Comparison of ENCODE assay signal across 13 cellular contexts in the genomic region with DNA sequence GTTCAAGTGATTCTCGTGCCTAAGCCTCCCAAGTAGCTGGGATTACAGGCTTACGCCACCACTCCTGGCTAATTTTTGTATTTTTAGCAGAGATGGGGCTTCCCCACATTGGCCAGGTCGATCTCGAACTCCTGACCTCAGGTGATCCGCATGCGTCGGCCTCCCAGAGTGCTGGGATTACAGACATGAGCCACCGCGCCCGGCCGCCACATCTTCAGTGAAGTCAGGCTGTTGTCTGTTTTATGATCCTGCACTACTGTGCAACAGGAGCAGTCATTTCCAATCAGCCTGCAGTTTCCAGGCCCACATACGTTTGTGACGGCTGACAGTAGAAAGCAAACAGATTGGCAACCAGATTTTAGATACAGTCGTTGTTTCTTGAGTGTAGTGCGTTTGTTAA.
"Had no signal": no experiment of that assay in that cellular context is flagged by ENCODE, and none has a peak within 500 bp of the region (broad histone marks: within the 10 kb centered on the region; RNA-seq: fewer than 3 reads in every experiment).

No MANE protein-coding gene starts in this region.

- H3K27me3 Mint-ChIP-seq: activated CD4-positive, alpha-beta T cell treated with anti-CD3 and anti-CD28 coated beads, Interleukin-2, amount 10 ng/mL, durations not matched to agents 7 days and 5 days had no signal

- H3K4me1 ChIP-seq: adrenal gland had no signal

- DNase-seq: activated CD4-positive, alpha-beta T cell treated with anti-CD3 and anti-CD28 coated beads, Interleukin-2, amount 10 ng/mL, durations not matched to agents 7 days and 5 days; activated CD8-positive, alpha-beta memory T cell treated with anti-CD3 and anti-CD28 coated beads for 24 hours; activated naive CD4-positive, alpha-beta T cell treated with Interleukin-2 at 50 U/mL for 16 hours; adrenal gland; caudate nucleus; islet precursor cell; left ventricle myocardium superior; mesendoderm; ovary; stimulated activated CD4-positive, alpha-beta T cell treated with anti-CD3 and anti-CD28 coated beads, Interleukin-12 subunit alpha, Interleukin-12 subunit beta, amount 100 ng/mL, for 4 hours; stimulated activated CD4-positive, alpha-beta T cell treated with anti-CD3 and anti-CD28 coated beads, Interleukin-2, amount 100 ng/mL, for 24 hours had no signal

- H3K36me3 ChIP-seq: ovary had no signal

- H3K27ac Mint-ChIP-seq: activated CD4-positive, alpha-beta T cell treated with anti-CD3 and anti-CD28 coated beads, Interleukin-2, amount 10 ng/mL, durations not matched to agents 7 days and 5 days had no signal

- H3K27me3 ChIP-seq: adrenal gland, ovary had no signal

- H3K4me3 ChIP-seq: adrenal gland, ovary, thoracic aorta had no signal

- ATAC-seq: esophagus mucosa, left ventricle myocardium superior had no signal

- H3K27ac ChIP-seq: adrenal gland, ovary, thoracic aorta had no signal

- H3K9me3 ChIP-seq: adrenal gland, ovary, thoracic aorta had no signal

- H3K9me3 Mint-ChIP-seq: activated CD4-positive, alpha-beta T cell treated with anti-CD3 and anti-CD28 coated beads, Interleukin-2, amount 10 ng/mL, durations not matched to agents 7 days and 5 days had no signal

- H3K4me3 Mint-ChIP-seq: activated CD4-positive, alpha-beta T cell treated with anti-CD3 and anti-CD28 coated beads, Interleukin-2, amount 10 ng/mL, durations not matched to agents 7 days and 5 days had no signal
